14 cellular contexts compared by ENCODE assay signal in the genomic region with DNA sequence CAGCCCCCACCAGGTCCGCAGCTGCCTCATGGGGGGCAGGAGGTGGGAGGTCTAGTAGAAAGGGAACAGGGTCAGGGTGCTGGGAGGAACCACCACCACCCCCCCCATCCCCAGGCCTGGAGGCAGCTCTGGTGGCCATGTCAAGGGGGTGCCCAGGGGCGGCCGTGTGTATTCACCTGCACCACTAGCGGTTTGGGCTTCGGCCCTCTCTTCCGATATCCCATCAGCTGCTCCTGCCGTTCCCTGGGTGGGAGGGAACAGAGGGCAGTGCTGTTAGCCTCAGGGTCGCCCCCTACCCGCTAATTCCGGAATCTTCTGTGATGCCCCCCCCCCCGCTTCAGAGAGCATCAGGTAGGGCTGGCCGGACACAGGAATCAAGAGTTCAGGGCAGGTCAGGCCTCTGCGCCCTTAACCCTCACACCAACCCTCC. TPM values are rescaled to one million over a fixed set of nuclear protein-coding genes. Genes with fewer than 3 reads are reported as not detected.
DNase-seq lines count a peak whose midpoint lies in the region; ATAC-seq, FAIRE-seq and TF ChIP-seq lines count a peak whose summit lies in the region.
"Had no signal": no experiment of that assay in that cellular context is flagged by ENCODE, and none has a peak within 500 bp of the region (broad histone marks: within the 10 kb centered on the region; RNA-seq: fewer than 3 reads in every experiment).

No MANE protein-coding gene starts in this region.

- H3K14ac ChIP-seq in IMR-90 (replicated peaks; ENCODE audit: low read depth, low read length): no peak overlapping the region

- DNase-seq in CD8-positive, alpha-beta memory T cell: peak in 1 of 5 donors; percentile 45
- DNase-seq in IMR-90: no peak
- DNase-seq in colonic mucosa: peak; percentile 32
- DNase-seq in neural crest cell (ENCODE audit: low read depth, low spot score): no peak
- DNase-seq in SKM-1 treated with dmso at 0.1 percent for 144 hours (lab: John Stamatoyannopoulos, UW; ENCODE audit: unreplicated experiment): no peak
- DNase-seq in NCI-H128 (lab: John Stamatoyannopoulos, UW; ENCODE audit: unreplicated experiment): no peak
- DNase-seq in small intestine: no peak
- DNase-seq: foreskin fibroblast, NCI-H226, thyroid gland had no signal

- H3K4me3 Mint-ChIP-seq in CD8-positive, alpha-beta memory T cell: peak overlapping the region in 4 of 7 donors; percentile 10 to 74 (median 46)
- H3K4me3 Mint-ChIP-seq in neural crest cell: peak overlapping the region; percentile 79
- H3K4me3 Mint-ChIP-seq: activated naive CD4-positive, alpha-beta T cell treated with anti-CD3 and anti-CD28 coated beads, Interleukin-2, amount 50 U/mL, for 24 hours had no signal

- H3K18ac ChIP-seq in IMR-90 (ENCODE audit: low read depth, low read length): no peak overlapping the region

- H3K4me3 ChIP-seq in CD8-positive, alpha-beta memory T cell (ENCODE audit: low read length): no peak overlapping the region
- H3K4me3 ChIP-seq in IMR-90 (ENCODE audit: insufficient read depth, low read depth, low read length): no peak overlapping the region
- no peak overlapping the region for H3K4me3 ChIP-seq in colonic mucosa
- H3K4me3 ChIP-seq in small intestine (ENCODE audit: low read depth in 1 of 2, low read length in 2 of 2): no peak overlapping the region
- H3K4me3 ChIP-seq: thyroid gland had no signal

- H4K20me1 ChIP-seq in IMR-90 (ENCODE audit: insufficient read depth, low read length): peaks cover 59% of the 10 kb centered on the region

- H3K79me1 ChIP-seq in IMR-90 (ENCODE audit: low read depth in 1 of 2, low read length in 2 of 2): peaks cover 10 to 54% of the 10 kb centered on the region in 2 experiments

- no peak overlapping the region for H2BK15ac ChIP-seq in IMR-90 (ENCODE audit: low read depth, low read length)

- peaks cover 40% of the 10 kb centered on the region for H3K4me1 ChIP-seq in CD8-positive, alpha-beta memory T cell (ENCODE audit: insufficient read depth, low read length)
- H3K4me1 ChIP-seq in IMR-90 (ENCODE audit: control insufficient read depth, insufficient read depth, low read length): peaks cover 26% of the 10 kb centered on the region
- H3K4me1 ChIP-seq in colonic mucosa: peaks cover 32% of the 10 kb centered on the region
- peaks cover 14 to 16% of the 10 kb centered on the region in 2 donors for H3K4me1 ChIP-seq in small intestine (ENCODE audit: control insufficient read depth in 2 of 2, insufficient read depth in 1 of 2, low read depth in 1 of 2, low read length in 1 of 2)

- no peak overlapping the region for H3K27ac ChIP-seq in CD8-positive, alpha-beta memory T cell (ENCODE audit: low read depth, low read length)
- H3K27ac ChIP-seq in IMR-90 (ENCODE audit: insufficient read depth, low read length): no peak overlapping the region
- H3K27ac ChIP-seq in colonic mucosa: no peak overlapping the region
- H3K27ac ChIP-seq in small intestine (ENCODE audit: low read depth in 1 of 2, low read length in 1 of 2): no peak overlapping the region
- H3K27ac ChIP-seq: thyroid gland had no signal

- peaks cover 5 to 12% of the 10 kb centered on the region in 2 donors for H3K27me3 Mint-ChIP-seq in CD8-positive, alpha-beta memory T cell
- peaks cover 44% of the 10 kb centered on the region for H3K27me3 Mint-ChIP-seq in neural crest cell (ENCODE audit: low read depth)

- H4K5ac ChIP-seq in IMR-90 (ENCODE audit: low read depth, low read length): no peak overlapping the region

- no peak overlapping the region for H3K23ac ChIP-seq in IMR-90 (ENCODE audit: low read depth, low read length)

- no peak overlapping the region for H2BK5ac ChIP-seq in IMR-90 (ENCODE audit: low read depth, low read length, poor library complexity, severe bottlenecking)

- dilution Hi-C loops in IMR-90 (cut with HindIII; ENCODE audit: low sequenced_read_pairs, unreplicated experiment): no loop called here

- no peak overlapping the region for H2AK5ac ChIP-seq in IMR-90 (ENCODE audit: low read depth, low read length)

- H3K4ac ChIP-seq in IMR-90 (ENCODE audit: low read depth, low read length): no peak overlapping the region

- no peak for ATAC-seq in IMR-90 (ENCODE audit: low read depth)
- ATAC-seq in activated CD4-positive, CD25-positive, alpha-beta regulatory T cell treated with anti-CD3 and anti-CD28 coated beads, Interleukin-2, amount 50 U/mL, for 24 hours: no peak

- H4K91ac ChIP-seq in IMR-90 (ENCODE audit: insufficient read depth, low read depth, low read length): no peak overlapping the region

- BruUV-seq in IMR-90 (replicated peaks; lab: Mats Ljungman, UMichigan): no TSS peak

- peaks cover 6% of the 10 kb centered on the region; the same call in 1 of the 2 replicates for H3K9me1 ChIP-seq in IMR-90 (ENCODE audit: insufficient read depth, low read length)

- no peak overlapping the region for H2AFZ ChIP-seq in IMR-90 (replicated peaks; ENCODE audit: low read length, poor library complexity)

- H3K27ac Mint-ChIP-seq in CD8-positive, alpha-beta memory T cell: peak overlapping the region in 1 of 8 donors; percentile 54
- H3K27ac Mint-ChIP-seq in neural crest cell (ENCODE audit: unreplicated experiment): no peak overlapping the region
- H3K27ac Mint-ChIP-seq: activated naive CD4-positive, alpha-beta T cell treated with anti-CD3 and anti-CD28 coated beads, Interleukin-2, amount 50 U/mL, for 24 hours had no signal

- H2BK120ac ChIP-seq in IMR-90 (ENCODE audit: low read depth, low read length): no peak overlapping the region

- peaks cover 8% of the 10 kb centered on the region for H3K27me3 ChIP-seq in CD8-positive, alpha-beta memory T cell (ENCODE audit: insufficient read depth, low read length, poor library complexity, severe bottlenecking)
- H3K27me3 ChIP-seq in IMR-90 (ENCODE audit: control insufficient read depth, insufficient read depth, low read length) (peaks cover 7% of the 10 kb centered on the region), colonic mucosa (peaks cover 8% of the 10 kb centered on the region), small intestine (ENCODE audit: control insufficient read depth in 2 of 2, insufficient read depth in 2 of 2, low read length in 2 of 2) (peaks cover 0 to 2% of the 10 kb centered on the region in 2 donors)
- H3K27me3 ChIP-seq: thyroid gland had no signal

- intact Hi-C loops in IMR-90 (cut with micrococcal nuclease) (loop anchor here (5.0 kb wide), 1 partner anchor 88 kb away; no protein-coding TSS in a partner anchor), colonic mucosa (cut with DNase I) (no loop called here)

- H3K4me1 Mint-ChIP-seq in CD8-positive, alpha-beta memory T cell: peaks cover 21 to 57% (median 30%) of the 10 kb centered on the region in 3 donors
- H3K4me1 Mint-ChIP-seq in neural crest cell: peaks cover 37% of the 10 kb centered on the region

- H3K9ac ChIP-seq in IMR-90 (ENCODE audit: low read depth, low read length) (no peak overlapping the region), colonic mucosa (ENCODE audit: low read depth in 2 of 2, low read length in 2 of 2) (no peak overlapping the region)

- H3K36me3 Mint-ChIP-seq in CD8-positive, alpha-beta memory T cell: peaks cover 0 to 38% (median 5%) of the 10 kb centered on the region in 3 donors
- H3K36me3 Mint-ChIP-seq in neural crest cell (ENCODE audit: low read depth): peaks cover 15% of the 10 kb centered on the region

- no peak overlapping the region for H4K8ac ChIP-seq in IMR-90 (ENCODE audit: low read depth in 2 of 2, low read length in 2 of 2)

- CTCF ChIA-PET in CD8-positive, alpha-beta memory T cell (lab: Charles Lee): interaction anchor here (0.7 to 3.5 kb wide), 12 partner anchors 10 to 924 kb away, joined by 3 to 15 read pairs (median 3); partner anchors contain the start of gene CBX8
- CTCF ChIA-PET in IMR-90 (lab: Yijun Ruan, JAX): interaction anchor here (0.6 to 1.1 kb wide), 5 partner anchors 9 to 218 kb away, joined by 3 to 5 read pairs (median 3); no protein-coding TSS in a partner anchor

- no peak for TF ChIP-seq RAD21 in IMR-90 (IDR thresholded peaks at IDR 0.05; ENCODE audit: low read length)

- H2AK9ac ChIP-seq in IMR-90 (replicated peaks; ENCODE audit: low read depth, low read length, poor library complexity): peak overlapping the region; percentile 87

- no peak overlapping the region for H3K4me2 ChIP-seq in IMR-90 (ENCODE audit: low read depth, low read length)

- H2BK20ac ChIP-seq in IMR-90 (ENCODE audit: low read depth, low read length): no peak overlapping the region

- in situ Hi-C loops in IMR-90 (cut with MboI; ENCODE audit: low sequenced_read_pairs): no loop called here

- FAIRE-seq in small intestine (lab: Jason Lieb, UNC): no peak
- FAIRE-seq: endometrium, islet of Langerhans had no signal

- H3K9me3 ChIP-seq in CD8-positive, alpha-beta memory T cell (ENCODE audit: low read length): no peaks in the 10 kb centered on the region
- H3K9me3 ChIP-seq in IMR-90 (ENCODE audit: control insufficient read depth, insufficient read depth, low read length) (no peaks in the 10 kb centered on the region; the same call in 1 of the 2 replicates), colonic mucosa (no peaks in the 10 kb centered on the region), small intestine (ENCODE audit: control insufficient read depth, low read depth) (no peaks in the 10 kb centered on the region)
- H3K9me3 ChIP-seq: thyroid gland had no signal

- peaks cover 5% of the 10 kb centered on the region for H3K36me3 ChIP-seq in CD8-positive, alpha-beta memory T cell (ENCODE audit: insufficient read depth, low read length)
- peaks cover 21% of the 10 kb centered on the region; the same call in 1 of the 2 replicates for H3K36me3 ChIP-seq in IMR-90 (ENCODE audit: control insufficient read depth, insufficient read depth, low read length)
- H3K36me3 ChIP-seq in colonic mucosa: no peaks in the 10 kb centered on the region
- peaks cover 5 to 8% of the 10 kb centered on the region in 2 donors for H3K36me3 ChIP-seq in small intestine (ENCODE audit: control insufficient read depth in 2 of 2, insufficient read depth in 2 of 2, low read length in 2 of 2)

- no peak for TF ChIP-seq POLR2A in IMR-90 (IDR thresholded peaks at IDR 0.05; ENCODE audit: low read depth, low read length)

- POLR2A ChIA-PET in CD8-positive, alpha-beta memory T cell (lab: Charles Lee): interaction anchor here (0.7 to 9.3 kb wide), 6 partner anchors 18 to 90 kb away, joined by 6 to 79 read pairs (median 11); partner anchors contain the start of gene CBX8
- POLR2A ChIA-PET in IMR-90 (lab: Charles Lee; ENCODE audit: unreplicated experiment): no interaction called here

- 100% methylated on average over 2 of the region's 13 CpGs; no CpG with 5 or more reads in 1 of the 2 experiments for WGBS in IMR-90 (ENCODE audit: extremely low coverage in 2 of 2, insufficient read length in 1 of 2), 2 experiments
- WGBS in small intestine, 3 donors: 66 to 81% (median 68%) methylated on average over 12 to 13 of the region's 13 CpGs

- no peak overlapping the region for H3K56ac ChIP-seq in IMR-90 (ENCODE audit: extremely low read depth, insufficient read depth, low read length)

- TF ChIP-seq CTCF in IMR-90 (conservative IDR thresholded peaks at IDR 0.05; ENCODE audit: low read depth, low read length) (no peak), colonic mucosa (IDR thresholded peaks at IDR 0.05) (no peak), neural crest cell (conservative IDR thresholded peaks at IDR 0.05) (no peak)

- H3K9me3 Mint-ChIP-seq in CD8-positive, alpha-beta memory T cell: no peaks in the 10 kb centered on the region
- no peaks in the 10 kb centered on the region for H3K9me3 Mint-ChIP-seq in neural crest cell
- H3K9me3 Mint-ChIP-seq: activated naive CD4-positive, alpha-beta T cell treated with anti-CD3 and anti-CD28 coated beads, Interleukin-2, amount 50 U/mL, for 24 hours had no signal

RNA-seq across cellular contexts. Expression of gene CBX4, which starts 3.8 kb away (rescaled TPM):
- total RNA-seq in CD8-positive, alpha-beta memory T cell: 10 to 100 TPM in 1 of 2 experiments, 1 to 10 TPM in 1; 9.8 to 12.2 TPM
- 12.1 TPM for polyA plus RNA-seq in CD8-positive, alpha-beta memory T cell
- total RNA-seq in IMR-90 (2012; rRNA removed) (3.2 and 5.3 TPM in 2 replicates), colonic mucosa (10 to 100 TPM; 10.6 to 18.1 TPM), neural crest cell (19.1 and 21.0 TPM in 2 replicates)
- polyA plus RNA-seq in IMR-90 (2012; rRNA removed) (9.4 and 12.9 TPM in 2 replicates), small intestine (10 to 100 TPM in 1 of 3 donors, 1 to 10 TPM in 2; 5.4 to 15.2 (median 6.3) TPM)
- 13.2 and 18.5 TPM in 2 replicates for polyA plus RNA-seq in IMR-90 (2012; cell fraction: cytosol; rRNA removed)
- 21.8 and 29.2 TPM in 2 replicates for polyA plus RNA-seq in IMR-90 (2012; cell fraction: nucleus; rRNA removed; ENCODE audit: low replicate concordance)

RNA-seq across cellular contexts. Expression of gene CBX8, which starts 38.6 kb away (rescaled TPM):
- 1 to 10 TPM; 1.9 to 2.2 TPM for total RNA-seq in CD8-positive, alpha-beta memory T cell
- polyA plus RNA-seq in CD8-positive, alpha-beta memory T cell: 0.91 TPM
- total RNA-seq in IMR-90 (2012; rRNA removed) (5.3 and 5.4 TPM in 2 replicates), colonic mucosa (1 to 10 TPM; 5.0 to 8.1 TPM), neural crest cell (16.5 and 19.2 TPM in 2 replicates)
- polyA plus RNA-seq in IMR-90 (2012; rRNA removed) (2.4 and 3.2 TPM in 2 replicates), small intestine (1 to 10 TPM; 2.7 to 6.1 (median 4.5) TPM)
- polyA plus RNA-seq in IMR-90 (2012; cell fraction: cytosol; rRNA removed): 0.49 and 1.0 TPM in 2 replicates
- 1.4 and 2.6 TPM in 2 replicates for polyA plus RNA-seq in IMR-90 (2012; cell fraction: nucleus; rRNA removed; ENCODE audit: low replicate concordance)

RNA-seq across cellular contexts. Expression of gene CBX2, which starts 57.5 kb away (rescaled TPM):
- 1 to 10 TPM; 2.0 to 2.2 TPM for total RNA-seq in CD8-positive, alpha-beta memory T cell
- 0.10 TPM for polyA plus RNA-seq in CD8-positive, alpha-beta memory T cell
- total RNA-seq in IMR-90 (2012; rRNA removed) (2.0 and 2.2 TPM in 2 replicates), colonic mucosa (1 to 10 TPM; 2.1 to 4.0 TPM), neural crest cell (95.4 and 101 TPM in 2 replicates)
- polyA plus RNA-seq in IMR-90 (2012; rRNA removed) (3.2 and 4.0 TPM in 2 replicates), small intestine (1 to 10 TPM in 2 of 3 donors, under 1 TPM in 1; 0.22 to 2.3 (median 1.9) TPM)
- polyA plus RNA-seq in IMR-90 (2012; cell fraction: cytosol; rRNA removed): 2.9 and 4.0 TPM in 2 replicates
- polyA plus RNA-seq in IMR-90 (2012; cell fraction: nucleus; rRNA removed; ENCODE audit: low replicate concordance): 4.3 and 7.7 TPM in 2 replicates

Comparison
In these comparisons a context has a peak if more than half of its experiments do, and no peak if none do; other contexts are left out.
1. RNA of gene CBX2, which starts 57.5 kb away (total RNA-seq): 95.4 to 101 TPM in neural crest cell; 2.1 to 4.0 TPM in colonic mucosa, 2.0 to 2.2 TPM in CD8-positive, alpha-beta memory T cell and 2.0 to 2.2 TPM in IMR-90; every median in the first group is over 10 times any median in the second.